Comparison of ENCODE assay signal across 8 cellular contexts in genomic region chr2:148020036-148020357, GRCh38. TPM values are rescaled to one million over a fixed set of nuclear protein-coding genes. Genes with fewer than 3 reads are reported as not detected.
DNase-seq lines count a peak whose midpoint lies in the region; ATAC-seq and TF ChIP-seq lines count a peak whose summit lies in the region.

No MANE protein-coding gene starts in this region.

- TF ChIP-seq CTCF in GM12865 (IDR thresholded peaks at IDR 0.05; ENCODE audit: insufficient read depth, low read depth, low read length, missing control alignments) (no peak), ascending aorta (IDR thresholded peaks at IDR 0.05) (no peak), tibial artery (IDR thresholded peaks at IDR 0.05) (no peak)

- peak overlapping the region; percentile 76 to 91 for H3K27ac ChIP-seq in ascending aorta
- H3K27ac ChIP-seq in tibial artery = peak overlapping the region; percentile 92 to 96

- H3K9me3 ChIP-seq in ascending aorta (no peaks in the 10 kb centered on the region), tibial artery (no peaks in the 10 kb centered on the region)

- H3K4me1 ChIP-seq in ascending aorta (peaks cover 3 to 15% of the 10 kb centered on the region in 2 donors), tibial artery (peaks cover 0 to 43% (median 17%) of the 10 kb centered on the region in 4 donors)

- H3K36me3 ChIP-seq in ascending aorta = no peaks in the 10 kb centered on the region
- H3K36me3 ChIP-seq in tibial artery = no peaks in the 10 kb centered on the region

- H3K4me3 ChIP-seq in GM12865 (ENCODE audit: low read depth, low read length) = peak overlapping the region; percentile 93
- H3K4me3 ChIP-seq in ascending aorta = peak overlapping the region; percentile 81 to 86
- peak overlapping the region; percentile 68 to 81 for H3K4me3 ChIP-seq in tibial artery

- intact Hi-C loops in ascending aorta (cut with DNase I) = loop anchor here (1.0 to 10.0 kb wide), 4 partner anchors 175 to 1565 kb away; partner anchors contain the start of genes ACVR2A, EPC2 and MMADHC
- intact Hi-C loops in left colon (cut with DNase I, micrococcal nuclease) = no loop called here
- intact Hi-C loops in tibial artery (cut with DNase I; ENCODE audit: low total_unique reads) = loop anchor here (5.0 kb wide), 1 partner anchor 178 kb away; no protein-coding TSS in a partner anchor

- ATAC-seq in left colon (peak; percentile 7), GM21529 (IDR thresholded peaks at IDR 0.05; ENCODE audit: unreplicated experiment) (no peak), HG02642 (IDR thresholded peaks at IDR 0.05; ENCODE audit: poor library complexity, unreplicated experiment) (no peak)

- DNase-seq in GM12865 (ENCODE audit: low read depth) (no peak), HS-27A (ENCODE audit: low read depth) (peak; percentile 30), ascending aorta (ENCODE audit: low spot score in 2 of 2) (no peak), left colon (no peak), tibial artery (no peak)
- DNase-seq in NK-92 treated with Interleukin-12 subunit alpha and Interleukin-12 subunit beta, amount 100 ng/mL, for 24 hours (lab: John Stamatoyannopoulos, UW) = no peak

- H3K27me3 ChIP-seq in ascending aorta = no peaks in the 10 kb centered on the region
- H3K27me3 ChIP-seq in tibial artery = no peaks in the 10 kb centered on the region

RNA-seq across cellular contexts. Expression of gene ORC4, which starts 0.5 kb away (rescaled TPM):
- total RNA-seq in ascending aorta = 79.6 TPM
- 10 to 100 TPM; 37.9 to 48.6 TPM for total RNA-seq in left colon

RNA-seq across cellular contexts. Expression of gene MBD5, which starts 0.9 kb away (rescaled TPM):
- total RNA-seq in ascending aorta (8.3 TPM), left colon (10 to 100 TPM; 29.8 to 34.4 TPM)

Comparison
In these comparisons a context has a peak if more than half of its experiments do, and no peak if none do; other contexts are left out.
1. intact Hi-C loops: an anchor here in ascending aorta (1.0 to 10.0 kb wide) and tibial artery (5.0 kb wide); none called in left colon.